Comparison of ENCODE assay signal across 27 cellular contexts in genomic region chr16:23668873-23669272, GRCh38. TPM values are rescaled to one million over a fixed set of nuclear protein-coding genes. Genes with fewer than 3 reads are reported as not detected.
"Had no signal": no experiment of that assay in that cellular context is flagged by ENCODE, and none has a peak within 500 bp of the region (broad histone marks: within the 10 kb centered on the region; RNA-seq: fewer than 3 reads in every experiment).

No MANE protein-coding gene starts in this region.

- DNase-seq: activated CD4-positive, alpha-beta memory T cell treated with anti-CD3 and anti-CD28 coated beads, Interleukin-2, amount 10 ng/mL, durations not matched to agents 7 days and 5 days; activated CD4-positive, alpha-beta T cell treated with anti-CD3 and anti-CD28 coated beads for 36 hours; activated CD4-positive, alpha-beta T cell treated with anti-CD3 and anti-CD28 coated beads, Interleukin-2, amount 50 U/mL, for 1 hour; activated CD4-positive, CD25-positive, alpha-beta regulatory T cell; activated gamma-delta T cell treated with Interleukin-2 at 50 U/mL for 16 hours; activated naive CD4-positive, alpha-beta T cell treated with anti-CD3 and anti-CD28 coated beads, Interleukin-2, amount 10 ng/mL, durations not matched to agents 7 days and 5 days; activated naive CD8-positive, alpha-beta T cell treated with anti-CD3 and anti-CD28 coated beads, Interleukin-2, amount 10 ng/mL, durations not matched to agents 7 days and 5 days; activated T-cell treated with anti-CD3 and anti-CD28 coated beads for 4 hours; activated T-cell treated with anti-CD3 and anti-CD28 coated beads, Interleukin-2, amount 50 U/mL, for 48 hours; adrenal gland; anterior cingulate cortex; cerebellar nuclear complex; MM.1S; NCI-H1105; NCI-H1436; NCI-H1694 treated with DMSO at 0.1 percent for 48 hours; NCI-H2029 treated with DMSO at 0.1 percent for 48 hours; NCI-H345; NCI-H510A; NCI-H526 treated with DMSO at 0.1 percent for 48 hours; NCI-H82; SIG-M5 had no signal

- H3K4me1 ChIP-seq: adrenal gland had no signal

- H3K4me3 ChIP-seq: adrenal gland had no signal

- ATAC-seq: activated CD4-positive, alpha-beta T cell treated with anti-CD3 and anti-CD28 coated beads for 36 hours had no signal

- H3K27ac ChIP-seq: adrenal gland, VCaP had no signal

- H3K27me3 ChIP-seq: adrenal gland had no signal

- H3K9me3 ChIP-seq: adrenal gland had no signal

RNA-seq across cellular contexts. Expression of gene ERN2, which starts 44.1 kb away (rescaled TPM):
- total RNA-seq: activated CD4-positive, alpha-beta memory T cell treated with anti-CD3 and anti-CD28 coated beads, Interleukin-2, amount 10 ng/mL, durations not matched to agents 7 days and 5 days; activated CD4-positive, alpha-beta T cell treated with anti-CD3 and anti-CD28 coated beads for 36 hours; activated CD8-positive, alpha-beta memory T cell treated with anti-CD3 and anti-CD28 coated beads for 36 hours; activated naive CD8-positive, alpha-beta T cell treated with anti-CD3 and anti-CD28 coated beads, Interleukin-2, amount 10 ng/mL, durations not matched to agents 7 days and 5 days; activated T-helper 2 cell treated with anti-CD3 and anti-CD28 coated beads, Interferon-gamma antibody, Interleukin-2, Interleukin-4, amounts not matched to agents 10 μg/mL and 5 μg/mL and 100 μg/mL, durations not matched to agents 14 hours and 24 hours and 36 hours; cardiac septum; T-helper 2 cell treated with Interferon-gamma antibody and Interleukin-4, amounts not matched to agents 100 ng/mL and 5 ng/mL, for 36 hours had no signal
